In the genomic region with DNA sequence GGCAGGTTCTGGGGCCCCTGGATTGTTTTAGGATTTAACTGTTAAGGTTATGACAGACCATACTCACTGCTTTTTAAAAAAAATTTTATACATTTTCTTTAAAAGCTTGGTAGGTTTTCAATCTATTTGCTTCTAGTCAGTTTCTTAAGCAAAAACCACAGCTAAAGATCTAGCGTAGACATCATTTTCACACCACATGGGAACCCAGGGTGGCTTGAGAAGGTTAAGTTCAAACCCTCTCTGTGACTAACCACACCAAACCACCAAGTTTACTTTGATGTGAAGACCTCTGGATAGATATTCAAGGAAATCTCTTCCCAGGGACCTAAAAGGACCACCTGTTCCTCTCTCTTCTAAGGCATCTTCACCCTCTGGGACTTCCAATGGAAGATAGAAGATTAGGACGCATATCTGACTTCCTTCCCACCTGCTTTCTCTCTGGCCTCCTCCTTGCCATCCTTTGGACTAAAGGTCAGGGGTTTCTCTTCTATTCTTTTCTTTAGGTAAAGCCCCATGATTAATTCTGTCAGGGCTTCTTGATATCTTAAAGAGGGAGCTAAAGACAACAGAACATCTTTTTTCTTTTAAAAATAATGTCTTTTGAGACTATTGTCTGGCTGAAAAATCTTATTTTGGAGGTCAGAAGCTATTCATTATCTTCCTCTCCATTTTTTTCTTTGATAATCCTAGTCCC, we compare ENCODE assay signal across 17 cellular contexts. TPM values are rescaled to one million over a fixed set of nuclear protein-coding genes. Genes with fewer than 3 reads are reported as not detected.
DNase-seq lines count a peak whose midpoint lies in the region; ATAC-seq and TF ChIP-seq lines count a peak whose summit lies in the region.
"Had no signal": no experiment of that assay in that cellular context is flagged by ENCODE, and none has a peak within 500 bp of the region (broad histone marks: within the 10 kb centered on the region; RNA-seq: fewer than 3 reads in every experiment).

No MANE protein-coding gene starts in this region.

- H3K27me3 ChIP-seq in Peyer's patch (no peaks in the 10 kb centered on the region), spleen (replicated peaks in 1 of 7) (no peaks in the 10 kb centered on the region), body of pancreas (no peaks in the 10 kb centered on the region)

- peak overlapping the region; percentile 93 for H3K27ac Mint-ChIP-seq in activated CD8-positive, alpha-beta memory T cell treated with anti-CD3 and anti-CD28 coated beads, Interleukin-2, amount 10 ng/mL, durations not matched to agents 7 days and 5 days
- H3K27ac Mint-ChIP-seq in activated naive CD8-positive, alpha-beta T cell treated with anti-CD3 and anti-CD28 coated beads, Interleukin-2, amount 10 ng/mL, durations not matched to agents 7 days and 5 days = peak overlapping the region; percentile 96

- H3K4me3 Mint-ChIP-seq in activated CD8-positive, alpha-beta memory T cell treated with anti-CD3 and anti-CD28 coated beads, Interleukin-2, amount 10 ng/mL, durations not matched to agents 7 days and 5 days = peak overlapping the region; percentile 54
- H3K4me3 Mint-ChIP-seq in activated naive CD8-positive, alpha-beta T cell treated with anti-CD3 and anti-CD28 coated beads, Interleukin-2, amount 10 ng/mL, durations not matched to agents 7 days and 5 days = peak overlapping the region; percentile 78
- H3K4me3 Mint-ChIP-seq: mesothelial cell of epicardium had no signal

- TF ChIP-seq POLR2A in Peyer's patch (IDR thresholded peaks at IDR 0.05) (no peak), spleen (IDR thresholded peaks at IDR 0.05) (no peak), body of pancreas (IDR thresholded peaks at IDR 0.05) (no peak)

- peak; percentile 54 for ATAC-seq in activated CD8-positive, alpha-beta memory T cell treated with anti-CD3 and anti-CD28 coated beads, Interleukin-2, amount 10 ng/mL, durations not matched to agents 7 days and 5 days
- ATAC-seq in activated naive CD8-positive, alpha-beta T cell treated with anti-CD3 and anti-CD28 coated beads, Interleukin-2, amount 10 ng/mL, durations not matched to agents 7 days and 5 days (ENCODE audit: low read depth) = peak; percentile 38
- no peak for ATAC-seq in body of pancreas

- no peaks in the 10 kb centered on the region for H3K9me3 ChIP-seq in Peyer's patch
- H3K9me3 ChIP-seq in spleen = no peaks in the 10 kb centered on the region
- H3K9me3 ChIP-seq in body of pancreas = no peaks in the 10 kb centered on the region

- H3K36me3 ChIP-seq in Peyer's patch (no peaks in the 10 kb centered on the region), spleen (peaks cover 0 to 9% (median 0%) of the 10 kb centered on the region in 6 donors), body of pancreas (replicated peaks in 1 of 2; ENCODE audit: insufficient read depth in 1 of 2, low read depth in 2 of 2) (no peaks in the 10 kb centered on the region)

- H3K4me1 ChIP-seq in Peyer's patch = peaks cover 0 to 9% (median 1%) of the 10 kb centered on the region in 4 donors
- peaks cover 14 to 49% (median 29%) of the 10 kb centered on the region in 6 donors for H3K4me1 ChIP-seq in spleen
- peaks cover 20% of the 10 kb centered on the region for H3K4me1 ChIP-seq in body of pancreas

- WGBS in spleen, 5 donors = 61 to 78% (median 72%) methylated on average over 2 of the region's 2 CpGs
- WGBS in body of pancreas, 2 donors = 83 to 98% methylated on average over 2 of the region's 2 CpGs

- H3K36me3 Mint-ChIP-seq in activated CD8-positive, alpha-beta memory T cell treated with anti-CD3 and anti-CD28 coated beads, Interleukin-2, amount 10 ng/mL, durations not matched to agents 7 days and 5 days = peaks cover 5% of the 10 kb centered on the region
- peaks cover 10% of the 10 kb centered on the region for H3K36me3 Mint-ChIP-seq in activated naive CD8-positive, alpha-beta T cell treated with anti-CD3 and anti-CD28 coated beads, Interleukin-2, amount 10 ng/mL, durations not matched to agents 7 days and 5 days

- DNase-seq in activated CD8-positive, alpha-beta memory T cell treated with anti-CD3 and anti-CD28 coated beads, Interleukin-2, amount 10 ng/mL, durations not matched to agents 7 days and 5 days = peak; percentile 70
- no peak for DNase-seq in activated CD8-positive, alpha-beta memory T cell treated with anti-CD3 and anti-CD28 coated beads for 24 hours
- DNase-seq in Peyer's patch = no peak
- DNase-seq in activated naive CD8-positive, alpha-beta T cell treated with anti-CD3 and anti-CD28 coated beads, Interleukin-2, amount 10 ng/mL, durations not matched to agents 7 days and 5 days = no peak
- no peak for DNase-seq in spleen
- no peak for DNase-seq in NCI-H1048 (lab: John Stamatoyannopoulos, UW)
- DNase-seq in body of pancreas = no peak
- DNase-seq in activated effector memory CD4-positive, alpha-beta T cell treated with Interleukin-2 at 50 U/mL for 16 hours = no peak
- DNase-seq: ACHN; H7; left colon; NCI-H2171 treated with DMSO at 0.1 percent for 48 hours; OCI-M1; SHP77; small intestine; stimulated activated CD4-positive, alpha-beta T cell treated with anti-CD3 and anti-CD28 coated beads, Interleukin-4, amount 100 ng/mL, for 4 hours had no signal

- no peaks in the 10 kb centered on the region for H3K9me3 Mint-ChIP-seq in activated CD8-positive, alpha-beta memory T cell treated with anti-CD3 and anti-CD28 coated beads, Interleukin-2, amount 10 ng/mL, durations not matched to agents 7 days and 5 days (ENCODE audit: low read depth)
- no peaks in the 10 kb centered on the region for H3K9me3 Mint-ChIP-seq in activated naive CD8-positive, alpha-beta T cell treated with anti-CD3 and anti-CD28 coated beads, Interleukin-2, amount 10 ng/mL, durations not matched to agents 7 days and 5 days
- H3K9me3 Mint-ChIP-seq: mesothelial cell of epicardium had no signal

- no peaks in the 10 kb centered on the region for H3K27me3 Mint-ChIP-seq in activated CD8-positive, alpha-beta memory T cell treated with anti-CD3 and anti-CD28 coated beads, Interleukin-2, amount 10 ng/mL, durations not matched to agents 7 days and 5 days
- no peaks in the 10 kb centered on the region for H3K27me3 Mint-ChIP-seq in activated naive CD8-positive, alpha-beta T cell treated with anti-CD3 and anti-CD28 coated beads, Interleukin-2, amount 10 ng/mL, durations not matched to agents 7 days and 5 days

- H3K4me3 ChIP-seq in Peyer's patch (no peak overlapping the region), spleen (no peak overlapping the region), body of pancreas (no peak overlapping the region)

- POLR2A ChIA-PET in activated naive CD8-positive, alpha-beta T cell treated with anti-CD3 and anti-CD28 coated beads, Interleukin-2, amount 10 ng/mL, durations not matched to agents 7 days and 5 days (lab: Charles Lee) = interaction anchor here (0.6 to 2.5 kb wide), 7 partner anchors 10 to 535 kb away, joined by 3 to 17 read pairs (median 4); a partner anchor contains a TSS

- CTCF ChIA-PET in activated CD8-positive, alpha-beta memory T cell treated with anti-CD3 and anti-CD28 coated beads, Interleukin-2, amount 10 ng/mL, durations not matched to agents 7 days and 5 days (lab: Charles Lee) = interaction anchor here (0.7 to 2.3 kb wide), 9 partner anchors 8 to 671 kb away, joined by 3 to 8 read pairs (median 3); no protein-coding TSS in a partner anchor

- H3K4me1 Mint-ChIP-seq in activated CD8-positive, alpha-beta memory T cell treated with anti-CD3 and anti-CD28 coated beads, Interleukin-2, amount 10 ng/mL, durations not matched to agents 7 days and 5 days = peaks cover 78% of the 10 kb centered on the region
- peaks cover 54% of the 10 kb centered on the region for H3K4me1 Mint-ChIP-seq in activated naive CD8-positive, alpha-beta T cell treated with anti-CD3 and anti-CD28 coated beads, Interleukin-2, amount 10 ng/mL, durations not matched to agents 7 days and 5 days

- peak overlapping the region in 3 of 4 donors; percentile 18 to 61 (median 54) for H3K27ac ChIP-seq in Peyer's patch
- H3K27ac ChIP-seq in spleen = peak overlapping the region; percentile 4 to 85 (median 81)
- H3K27ac ChIP-seq in body of pancreas = peak overlapping the region in 1 of 4 donors; percentile 44

- TF ChIP-seq CTCF in Peyer's patch (IDR thresholded peaks at IDR 0.05) = no peak
- TF ChIP-seq CTCF in spleen (IDR thresholded peaks at IDR 0.05 in 8 of 11, conservative IDR thresholded peaks at IDR 0.05 in 3 of 11) = no peak
- TF ChIP-seq CTCF in body of pancreas (IDR thresholded peaks at IDR 0.05) = no peak

- intact Hi-C loops in spleen (cut with DNase I; ENCODE audit: low total_unique reads) = no loop called here
- intact Hi-C loops in body of pancreas (cut with DNase I) = no loop called here

RNA-seq across cellular contexts. Expression of a gene that starts 32.3 kb away (rescaled TPM):
- total RNA-seq in activated CD8-positive, alpha-beta memory T cell treated with anti-CD3 and anti-CD28 coated beads, Interleukin-2, amount 10 ng/mL, durations not matched to agents 7 days and 5 days = 10 to 100 TPM; 56.2 to 75.7 TPM
- total RNA-seq in Peyer's patch = 100 to 1,000 TPM in 3 of 4 donors, 10 to 100 TPM in 1; 46.2 to 239 (median 207) TPM
- total RNA-seq in activated naive CD8-positive, alpha-beta T cell treated with anti-CD3 and anti-CD28 coated beads, Interleukin-2, amount 10 ng/mL, durations not matched to agents 7 days and 5 days = 10 to 100 TPM; 24.9 to 30.1 TPM
- 100 to 1,000 TPM in 3 of 7 donors, 10 to 100 TPM in 4; 53.0 to 134 (median 97.1) TPM for total RNA-seq in spleen
- polyA plus RNA-seq in spleen = 10 to 100 TPM in 1 of 3 donors, 1 to 10 TPM in 2; 3.2 to 14.8 (median 4.7) TPM
- total RNA-seq in body of pancreas = 10 to 100 TPM; 27.5 to 33.9 TPM
